ENCODE assay signal across 14 cellular contexts in genomic region chr6:142763205-142763604, GRCh38.
DNase-seq lines count a peak whose midpoint lies in the region; ATAC-seq and TF ChIP-seq lines count a peak whose summit lies in the region.
"Had no signal": no experiment of that assay in that cellular context is flagged by ENCODE, and none has a peak within 500 bp of the region (broad histone marks: within the 10 kb centered on the region; RNA-seq: fewer than 3 reads in every experiment).

No MANE protein-coding gene starts in this region.

- H3K79me2 ChIP-seq in ACC112 (ENCODE audit: control insufficient read depth, insufficient read depth, low read length, unreplicated experiment): no peaks in the 10 kb centered on the region

- peak overlapping the region; percentile 63 for H3K27ac ChIP-seq in ACC112 (ENCODE audit: low read depth, low read length)

- no peak overlapping the region for H3K4me3 Mint-ChIP-seq in mesothelial cell of epicardium

- peaks cover 26% of the 10 kb centered on the region for H3K36me3 ChIP-seq in ACC112 (ENCODE audit: insufficient read depth, low read length)
- H3K36me3 ChIP-seq: BE2C had no signal

- no peak for TF ChIP-seq CTCF in mesothelial cell of epicardium (IDR thresholded peaks at IDR 0.05; ENCODE audit: unreplicated experiment)

- peak; percentile 66 for DNase-seq in GM04504 (ENCODE audit: low read depth)
- DNase-seq in amniotic epithelial cell (ENCODE audit: low read depth): peak; percentile 21
- peak; percentile 23 for DNase-seq in iris pigment epithelial cell (ENCODE audit: low read depth)
- no peak for DNase-seq in globus pallidus (ENCODE audit: low spot score)
- no peak for DNase-seq in mesothelial cell of epicardium (ENCODE audit: low spot score in 2 of 2, unreplicated experiment in 2 of 2)
- DNase-seq: BE2C, GDM1, hippocampal formation, MM.1S, T-helper 2 cell had no signal

- H3K4me3 ChIP-seq in ACC112 (ENCODE audit: low read depth, low read length): no peak overlapping the region
- H3K4me3 ChIP-seq: lung had no signal

- no peak overlapping the region for H2AFZ ChIP-seq in ACC112 (ENCODE audit: low read length, unreplicated experiment)

- no peaks in the 10 kb centered on the region for H3K27me3 Mint-ChIP-seq in mesothelial cell of epicardium (ENCODE audit: low read depth)

- peaks cover 27% of the 10 kb centered on the region for H3K4me1 ChIP-seq in ACC112 (ENCODE audit: control insufficient read depth, insufficient read depth, low read length, unreplicated experiment)
- H3K4me1 ChIP-seq: BE2C had no signal

- H3K4me1 Mint-ChIP-seq in mesothelial cell of epicardium: peaks cover 2% of the 10 kb centered on the region

- no peaks in the 10 kb centered on the region for H3K9me3 Mint-ChIP-seq in mesothelial cell of epicardium

- peaks cover 21% of the 10 kb centered on the region for H3K36me3 Mint-ChIP-seq in mesothelial cell of epicardium

- H3K27me3 ChIP-seq in ACC112 (ENCODE audit: insufficient read depth, low read length): no peaks in the 10 kb centered on the region

- ATAC-seq in GM21576 (IDR thresholded peaks at IDR 0.05; ENCODE audit: unreplicated experiment): no peak
- no peak for ATAC-seq in GM18907 (IDR thresholded peaks at IDR 0.05; ENCODE audit: unreplicated experiment)

- H3K27ac Mint-ChIP-seq in mesothelial cell of epicardium: no peak overlapping the region

Comparison
In these comparisons a context has a peak if more than half of its experiments do, and no peak if none do; other contexts are left out.
1. DNase-seq: peak in GM04504 (single experiment), amniotic epithelial cell (single experiment) and iris pigment epithelial cell (single experiment); none in globus pallidus (single experiment) and mesothelial cell of epicardium (0 of 2).